ENCODE assay signal across 8 cellular contexts in genomic region chr14:103259801-103260628, GRCh38.
A peak's percentile ranks its signal among the peaks of the same experiment; 100 is the strongest.
DNase-seq lines count a peak whose midpoint lies in the region; ATAC-seq and TF ChIP-seq lines count a peak whose summit lies in the region.

No MANE protein-coding gene starts in this region.

- ATAC-seq in PC-3: peak; percentile 75

- H3K36me3 ChIP-seq in PC-3 (ENCODE audit: low read depth, low read length): no peaks in the 10 kb centered on the region

- BruUV-seq in PC-3 (replicated peaks; lab: Mats Ljungman, UMichigan): no TSS peak

- peak overlapping the region; percentile 47 for H3K9ac ChIP-seq in PC-3 (ENCODE audit: low read length)

- in situ Hi-C loops in Caki2 (cut with HindIII; ENCODE audit: low pct_unique_long_range_greater_than_20kb, low sequenced_read_pairs): no loop called here

- no peaks in the 10 kb centered on the region for H3F3A ChIP-seq in PC-3 (ENCODE audit: low read length, unreplicated experiment)

- POLR2A ChIA-PET in PC-3 (lab: Charles Lee; ENCODE audit: unreplicated experiment): no interaction called here

- CTCF ChIA-PET in PC-3 (lab: Charles Lee): no interaction called here

- H3K9me2 ChIP-seq in PC-3 (replicated peaks; ENCODE audit: low read length): no peaks in the 10 kb centered on the region

- TF ChIP-seq CTCF in PC-3 (conservative IDR thresholded peaks at IDR 0.05; ENCODE audit: low read depth, low read length) (no peak), fibroblast of mammary gland (conservative IDR thresholded peaks at IDR 0.05; ENCODE audit: control insufficient read depth, insufficient read depth, low read depth, low read length) (no peak)

- H3K4me1 ChIP-seq in PC-3 (ENCODE audit: insufficient read depth, low read length): peaks cover 10% of the 10 kb centered on the region

- peak overlapping the region; percentile 97 for H2AFZ ChIP-seq in PC-3 (ENCODE audit: low read length)

- H3K27me3 ChIP-seq in PC-3 (ENCODE audit: low read length): no peaks in the 10 kb centered on the region

- H3K79me2 ChIP-seq in PC-3 (ENCODE audit: low read length): no peaks in the 10 kb centered on the region

- peak overlapping the region; percentile 44 for H3K27ac ChIP-seq in PC-3 (ENCODE audit: low read length)

- intact Hi-C loops in PC-3 (cut with micrococcal nuclease): no loop called here

- no peaks in the 10 kb centered on the region for H4K20me1 ChIP-seq in PC-3 (ENCODE audit: low read length)

- peak overlapping the region; percentile 95 for H3K4me2 ChIP-seq in PC-3 (ENCODE audit: low read length)

- DNase-seq in Caki2 (ENCODE audit: low read depth) (peak; percentile 57), PC-3 (peak; percentile 34), fibroblast of mammary gland (ENCODE audit: low read depth) (no peak), renal cortical epithelial cell (ENCODE audit: low read depth) (peak; percentile 87), NCI-H1048 (lab: John Stamatoyannopoulos, UW) (no peak)
- DNase-seq in activated CD4-positive, alpha-beta T cell treated with anti-CD3 and anti-CD28 coated beads for 4 hours: no peak
- no peak for DNase-seq in activated CD4-positive, alpha-beta T cell treated with anti-CD3 and anti-CD28 coated beads, Interleukin-2, amount 50 U/mL, for 48 hours
- no peak for DNase-seq in activated CD8-positive, alpha-beta memory T cell treated with anti-CD3 and anti-CD28 coated beads, Interleukin-2, amount 50 U/mL, for 4 hours

- 0 out of 2 replicates have a peak, but pooled peaks cover 5% of the 10 kb centered on the region for H3K9me3 ChIP-seq in PC-3 (ENCODE audit: low read length)

- H3K4me3 ChIP-seq in PC-3 (ENCODE audit: low read length) (peak overlapping the region; percentile 87), fibroblast of mammary gland (ENCODE audit: control insufficient read depth, low read depth, low read length) (peak overlapping the region; percentile 69)

Comparison
In these comparisons a context has a peak if more than half of its experiments do, and no peak if none do; other contexts are left out.
1. DNase-seq: peak in Caki2 (single experiment), PC-3 (single experiment) and renal cortical epithelial cell (single experiment); none in fibroblast of mammary gland (single experiment), NCI-H1048 (single experiment), activated CD4-positive, alpha-beta T cell treated with anti-CD3 and anti-CD28 coated beads for 4 hours (0 of 2), activated CD4-positive, alpha-beta T cell treated with anti-CD3 and anti-CD28 coated beads, Interleukin-2, amount 50 U/mL, for 48 hours (0 of 2) and activated CD8-positive, alpha-beta memory T cell treated with anti-CD3 and anti-CD28 coated beads, Interleukin-2, amount 50 U/mL, for 4 hours (single experiment).